In genomic region chr2:85525029-85525428, GRCh38 we compare ENCODE assay signal across 12 cellular contexts. TPM values are rescaled to one million over a fixed set of nuclear protein-coding genes. Genes with fewer than 3 reads are reported as not detected.
DNase-seq lines count a peak whose midpoint lies in the region; TF ChIP-seq lines count a peak whose summit lies in the region.
"Had no signal": no experiment of that assay in that cellular context is flagged by ENCODE, and none has a peak within 500 bp of the region (broad histone marks: within the 10 kb centered on the region; RNA-seq: fewer than 3 reads in every experiment).

No MANE protein-coding gene starts in this region.

- no peaks in the 10 kb centered on the region for H3K9me3 ChIP-seq in OCI-LY3 (ENCODE audit: insufficient read depth, low read length)
- no peaks in the 10 kb centered on the region for H3K9me3 ChIP-seq in esophagus muscularis mucosa
- H3K9me3 ChIP-seq in spleen, result no peaks in the 10 kb centered on the region

- H4K20me1 ChIP-seq in OCI-LY3 (ENCODE audit: insufficient read depth, low read length), result no peaks in the 10 kb centered on the region

- H3K79me2 ChIP-seq in OCI-LY3 (ENCODE audit: low read length), result no peaks in the 10 kb centered on the region

- H3K9ac ChIP-seq in OCI-LY3 (ENCODE audit: low read length), result no peak overlapping the region

- H3K4me1 ChIP-seq in OCI-LY3 (ENCODE audit: low read length), result 0 out of 2 replicates have a peak, but pooled peaks cover 5% of the 10 kb centered on the region
- peaks cover 17 to 26% (median 22%) of the 10 kb centered on the region in 4 donors for H3K4me1 ChIP-seq in esophagus muscularis mucosa
- peaks cover 0 to 22% (median 8%) of the 10 kb centered on the region in 6 donors for H3K4me1 ChIP-seq in spleen

- no peak for DNase-seq in esophagus muscularis mucosa (ENCODE audit: extremely low spot score)
- peak; percentile 25 for DNase-seq in spleen
- no peak for DNase-seq in H4 (ENCODE audit: low spot score)
- no peak for DNase-seq in NCI-H146 treated with DMSO at 0.1 percent for 48 hours (lab: John Stamatoyannopoulos, UW; ENCODE audit: unreplicated experiment)
- DNase-seq in SW 1271 (lab: John Stamatoyannopoulos, UW), result no peak
- DNase-seq: activated naive CD4-positive, alpha-beta T cell treated with anti-CD3 and anti-CD28 coated beads for 36 hours; CD4-positive, alpha-beta memory T cell; NCI-H1092; NCI-H446; stimulated activated naive CD8-positive, alpha-beta T cell treated with anti-CD3 and anti-CD28 coated beads, Interleukin-15, amount 100 ng/mL, for 72 hours; T1000 had no signal

- H3K27me3 ChIP-seq in OCI-LY3 (ENCODE audit: low read depth, low read length) (peaks cover 16% of the 10 kb centered on the region), esophagus muscularis mucosa (no peaks in the 10 kb centered on the region), spleen (replicated peaks in 1 of 7) (no peaks in the 10 kb centered on the region)

- H3K4me3 ChIP-seq in OCI-LY3 (ENCODE audit: low read length), result no peak overlapping the region
- H3K4me3 ChIP-seq in esophagus muscularis mucosa, result no peak overlapping the region
- H3K4me3 ChIP-seq in spleen, result no peak overlapping the region

- 65% methylated on average over 5 of the region's 5 CpGs for WGBS in esophagus muscularis mucosa
- WGBS in spleen, 5 donors, result 68 to 79% (median 70%) methylated on average over 5 of the region's 5 CpGs

- intact Hi-C loops in esophagus muscularis mucosa (cut with DNase I), result no loop called here
- intact Hi-C loops in spleen (cut with DNase I; ENCODE audit: low total_unique reads), result no loop called here

- H3K36me3 ChIP-seq in OCI-LY3 (replicated peaks; ENCODE audit: low read depth, low read length) (no peaks in the 10 kb centered on the region), esophagus muscularis mucosa (no peaks in the 10 kb centered on the region), spleen (no peaks in the 10 kb centered on the region)

- TF ChIP-seq CTCF in OCI-LY3 (IDR thresholded peaks at IDR 0.05; ENCODE audit: low read depth, low read length) (no peak), esophagus muscularis mucosa (IDR thresholded peaks at IDR 0.05) (no peak), spleen (IDR thresholded peaks at IDR 0.05 in 8 of 11, conservative IDR thresholded peaks at IDR 0.05 in 3 of 11) (no peak)

- H3K27ac ChIP-seq in OCI-LY3 (ENCODE audit: low read length) (no peak overlapping the region), esophagus muscularis mucosa (replicated peaks in 1 of 4) (peak overlapping the region; percentile 65 to 79 (median 66)), spleen (peak overlapping the region in 1 of 8 donors; percentile 25)

- no peak for TF ChIP-seq POLR2A in esophagus muscularis mucosa (IDR thresholded peaks at IDR 0.05; ENCODE audit: low read depth)
- no peak for TF ChIP-seq POLR2A in spleen (IDR thresholded peaks at IDR 0.05)

- H3K4me2 ChIP-seq in OCI-LY3 (ENCODE audit: low read length), result no peak overlapping the region; the same call in 1 of the 2 replicates

- 0 out of 2 replicates have a peak overlapping the region, but pooled peaks have one; percentile 61 for H2AFZ ChIP-seq in OCI-LY3 (ENCODE audit: low read depth, low read length)

- no peak for TF ChIP-seq EP300 in esophagus muscularis mucosa (IDR thresholded peaks at IDR 0.05)

RNA-seq across cellular contexts. Expression of gene MAT2A, which starts 13.9 kb away (rescaled TPM):
- total RNA-seq in esophagus muscularis mucosa (100 to 1,000 TPM in 2 of 4 donors, 10 to 100 TPM in 2; 76.3 to 262 (median 102) TPM), spleen (100 to 1,000 TPM; 125 to 195 (median 145) TPM)
- polyA plus RNA-seq in spleen, result 10 to 100 TPM; 41.3 to 89.0 (median 71.4) TPM
- 30.6 and 52.6 TPM in 2 replicates for total RNA-seq in H4 (2014; rRNA removed; shearing (Covaris generic))

RNA-seq across cellular contexts. Expression of gene GGCX, which starts 36.3 kb away (rescaled TPM):
- total RNA-seq in esophagus muscularis mucosa (10 to 100 TPM; 15.0 to 25.3 (median 19.5) TPM), spleen (10 to 100 TPM; 25.6 to 42.1 (median 31.9) TPM)
- polyA plus RNA-seq in spleen, result 10 to 100 TPM; 11.0 to 15.7 (median 15.0) TPM
- 36.8 and 44.7 TPM in 2 replicates for total RNA-seq in H4 (2014; rRNA removed; shearing (Covaris generic))

RNA-seq across cellular contexts. Expression of gene VAMP8, which starts 52.4 kb away (rescaled TPM):
- total RNA-seq in esophagus muscularis mucosa (10 to 100 TPM in 2 of 4 donors, 1 to 10 TPM in 2; 4.8 to 15.6 (median 8.3) TPM), spleen (100 to 1,000 TPM; 119 to 179 (median 145) TPM)
- 100 to 1,000 TPM; 223 to 401 (median 350) TPM for polyA plus RNA-seq in spleen
- 0.43 and 1.3 TPM in 2 replicates for total RNA-seq in H4 (2014; rRNA removed; shearing (Covaris generic))

RNA-seq across cellular contexts. Expression of gene VAMP5, which starts 59.2 kb away (rescaled TPM):
- total RNA-seq in esophagus muscularis mucosa, result 10 to 100 TPM; 35.6 to 50.7 (median 42.0) TPM
- total RNA-seq in spleen, result 10 to 100 TPM; 58.5 to 89.1 (median 64.0) TPM
- 100 to 1,000 TPM in 2 of 3 donors, 10 to 100 TPM in 1; 71.0 to 129 (median 120) TPM for polyA plus RNA-seq in spleen
- total RNA-seq in H4 (2014; rRNA removed; shearing (Covaris generic)), result 0.77 and 1.8 TPM in 2 replicates

Comparison
In these comparisons a context has a peak if more than half of its experiments do, and no peak if none do; other contexts are left out.
1. RNA of gene VAMP8, which starts 52.4 kb away (total RNA-seq): 119 to 179 TPM in spleen; 4.8 to 15.6 TPM in esophagus muscularis mucosa and 0.43 to 1.3 TPM in H4; every median in the first group is over 4 times any median in the second.